ENCODE assay signal across 8 cellular contexts in genomic region chr3:49469876-49470713, GRCh38. TPM values are rescaled to one million over a fixed set of nuclear protein-coding genes. Genes with fewer than 3 reads are reported as not detected.
DNase-seq lines count a peak whose midpoint lies in the region; ATAC-seq and TF ChIP-seq lines count a peak whose summit lies in the region.

DAG1 (plus strand) TSS chr3:49470267; CDS start chr3:49510535, 40,268 bp downstream.

- no peak for TF ChIP-seq CTCF in VCaP (conservative IDR thresholded peaks at IDR 0.05)

- H3K36me3 ChIP-seq in skeletal muscle tissue (ENCODE audit: control insufficient read depth in 3 of 3, insufficient read depth in 3 of 3, low read length in 3 of 3), result peaks cover 0 to 2% (median 0%) of the 10 kb centered on the region in 3 donors

- no peaks in the 10 kb centered on the region for H3K27me3 ChIP-seq in skeletal muscle tissue (ENCODE audit: control insufficient read depth in 3 of 3, insufficient read depth in 3 of 3, low read length in 3 of 3)

- H3K27ac ChIP-seq in VCaP (peak within 1 kb of the TSS; percentile 97), skeletal muscle tissue (ENCODE audit: low read depth, low read length) (peak within 1 kb of the TSS; percentile 99)

- peak; percentile 94 for DNase-seq in ACHN
- DNase-seq in NCI-H2196 treated with DMSO at 0.1 percent for 48 hours (lab: John Stamatoyannopoulos, UW; ENCODE audit: unreplicated experiment), result peak; percentile 74
- peak; percentile 84 to 97 for DNase-seq in T47D (ENCODE audit: low read depth in 1 of 2, low spot score in 1 of 2)

- H3K9me3 ChIP-seq in iPS-18c (ENCODE audit: control insufficient read depth, insufficient read depth, low read length), result no peaks in the 10 kb centered on the region
- H3K9me3 ChIP-seq in skeletal muscle tissue (ENCODE audit: control insufficient read depth in 3 of 3, low read length in 3 of 3), result no peaks in the 10 kb centered on the region

- peak within 1 kb of the TSS; percentile 92 to 97 (median 94) for H3K9ac ChIP-seq in skeletal muscle tissue (ENCODE audit: low read depth in 1 of 3, low read length in 3 of 3)

- peak; percentile 65 for ATAC-seq in GM18873 (IDR thresholded peaks at IDR 0.05; ENCODE audit: low FRiP score, unreplicated experiment)
- ATAC-seq in HG03135 (IDR thresholded peaks at IDR 0.05; ENCODE audit: unreplicated experiment), result peak; percentile 80

- H3K4me3 ChIP-seq in iPS-18c (ENCODE audit: insufficient read depth, low read depth, low read length), result peak within 1 kb of the TSS; percentile 93
- peak within 1 kb of the TSS; percentile 78 to 91 (median 86) for H3K4me3 ChIP-seq in skeletal muscle tissue (ENCODE audit: low read length in 3 of 3)

- H3K4me1 ChIP-seq in skeletal muscle tissue (ENCODE audit: control insufficient read depth in 3 of 3, insufficient read depth in 3 of 3, low read length in 3 of 3), result peaks cover 25 to 34% (median 27%) of the 10 kb centered on the region in 3 donors

- in situ Hi-C loops in ACHN (cut with HindIII; ENCODE audit: low pct_ligation_motif_present, low pct_unique_long_range_greater_than_20kb, low sequenced_read_pairs) (no loop called here), T47D (cut with HindIII; ENCODE audit: low pct_unique_long_range_greater_than_20kb, low sequenced_read_pairs) (no loop called here)

RNA-seq across cellular contexts. Expression of gene DAG1, which starts in this region (rescaled TPM):
- total RNA-seq in skeletal muscle tissue, result 77.2 TPM

Comparison
In these comparisons a context has a peak if more than half of its experiments do, and no peak if none do; other contexts are left out.
1. Peak in every context shown above with its lines: DNase-seq, ATAC-seq, H3K4me3 ChIP-seq and H3K27ac ChIP-seq.